ENCODE assay signal across 8 cellular contexts in the genomic region with DNA sequence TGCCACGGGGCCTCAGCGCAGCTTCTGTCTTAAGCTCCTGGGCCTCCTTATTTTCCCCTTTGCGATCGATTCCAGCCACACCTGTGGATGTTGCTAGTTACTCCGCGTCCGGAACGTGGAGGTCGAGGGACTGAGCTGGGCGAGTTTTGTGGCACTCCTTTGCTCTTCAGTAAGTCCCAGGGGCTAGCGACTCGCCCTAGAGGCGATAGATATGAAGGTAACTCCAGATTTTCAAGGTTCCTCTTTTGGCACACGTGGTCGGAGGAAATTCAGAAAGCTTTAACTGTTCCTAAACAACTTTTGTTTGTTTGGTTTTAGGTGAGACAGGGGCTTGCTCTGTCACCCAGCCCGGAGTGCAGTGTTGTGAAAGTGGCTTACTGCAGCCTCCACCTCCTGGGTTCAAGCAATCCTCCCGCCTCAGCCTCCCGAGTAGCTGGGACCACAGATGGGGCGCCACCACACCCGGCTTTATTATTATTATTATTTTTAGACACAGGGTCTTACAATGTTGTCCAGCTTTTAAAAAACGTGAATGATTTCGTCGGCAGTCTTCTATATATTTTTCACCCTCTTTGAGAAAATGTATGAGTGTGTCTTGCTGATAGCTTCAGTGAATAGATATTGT. TPM values are rescaled to one million over a fixed set of nuclear protein-coding genes. Genes with fewer than 3 reads are reported as not detected.
DNase-seq lines count a peak whose midpoint lies in the region; ATAC-seq, FAIRE-seq and TF ChIP-seq lines count a peak whose summit lies in the region.

No MANE protein-coding gene starts in this region.

- H3K27me3 ChIP-seq in Karpas-422 (ENCODE audit: low read length): no peaks in the 10 kb centered on the region

- ATAC-seq in GM21825 (IDR thresholded peaks at IDR 0.05; ENCODE audit: unreplicated experiment): peak; percentile 30
- peak; percentile 13 for ATAC-seq in activated T-helper 17 cell treated with anti-CD3 and anti-CD28 coated beads, Interleukin-2, amount 50 U/mL, for 72 hours (replicated peaks)
- peak; percentile 24 for ATAC-seq in left ventricle myocardium superior
- ATAC-seq in sciatic nerve: peak; percentile 13

- intact Hi-C loops in left ventricle myocardium superior (cut with micrococcal nuclease): no loop called here
- intact Hi-C loops in sciatic nerve (cut with DNase I): no loop called here

- H3K79me2 ChIP-seq in Karpas-422 (ENCODE audit: low read length): peaks cover 49% of the 10 kb centered on the region

- no peak for TF ChIP-seq POLR2A in H54 (IDR thresholded peaks at IDR 0.05; ENCODE audit: low read depth, low read length)

- peaks cover 21% of the 10 kb centered on the region; the same call in 1 of the 2 replicates for H3K36me3 ChIP-seq in Karpas-422 (ENCODE audit: insufficient read depth, low read length)

- peak overlapping the region; percentile 44 for H2AFZ ChIP-seq in Karpas-422 (ENCODE audit: low read length)

- H3K36me3 Mint-ChIP-seq in activated T-helper 17 cell treated with anti-CD3 and anti-CD28 coated beads, Interleukin-2, amount 50 U/mL, for 72 hours (ENCODE audit: low read depth): peaks cover 26% of the 10 kb centered on the region

- H3K4me3 ChIP-seq in Karpas-422 (ENCODE audit: low read length): peak overlapping the region; percentile 88

- H3K4me1 Mint-ChIP-seq in activated T-helper 17 cell treated with anti-CD3 and anti-CD28 coated beads, Interleukin-2, amount 50 U/mL, for 72 hours: peaks cover 19% of the 10 kb centered on the region

- no peaks in the 10 kb centered on the region for H3K27me3 Mint-ChIP-seq in activated T-helper 17 cell treated with anti-CD3 and anti-CD28 coated beads, Interleukin-2, amount 50 U/mL, for 72 hours

- peak overlapping the region; percentile 93 for H3K27ac Mint-ChIP-seq in activated T-helper 17 cell treated with anti-CD3 and anti-CD28 coated beads, Interleukin-2, amount 50 U/mL, for 72 hours

- FAIRE-seq in H54 (lab: Jason Lieb, UNC): no peak

- no peaks in the 10 kb centered on the region for H3K9me2 ChIP-seq in Karpas-422 (replicated peaks; ENCODE audit: insufficient read depth, low read length)

- H4K20me1 ChIP-seq in Karpas-422 (ENCODE audit: insufficient read depth, low read depth, low read length): no peaks in the 10 kb centered on the region

- peak; percentile 50 for DNase-seq in NCI-H82 (lab: John Stamatoyannopoulos, UW)
- no peak for DNase-seq in NCI-H82 treated with DMSO at 0.1 percent for 48 hours (lab: John Stamatoyannopoulos, UW; ENCODE audit: unreplicated experiment)
- peak; percentile 81 for DNase-seq in Karpas-422
- no peak for DNase-seq in left ventricle myocardium superior
- DNase-seq in sciatic nerve (ENCODE audit: low spot score): no peak
- DNase-seq in H54 (ENCODE audit: insufficient read length, low spot score): no peak

- H3K9ac ChIP-seq in Karpas-422 (ENCODE audit: low read length): peak overlapping the region; percentile 84

- peaks cover 40% of the 10 kb centered on the region for H3K4me1 ChIP-seq in Karpas-422 (ENCODE audit: low read length)

- no peaks in the 10 kb centered on the region for H3K9me3 Mint-ChIP-seq in activated T-helper 17 cell treated with anti-CD3 and anti-CD28 coated beads, Interleukin-2, amount 50 U/mL, for 72 hours

- H3K9me3 ChIP-seq in Karpas-422 (ENCODE audit: low read length): no peaks in the 10 kb centered on the region

- peak overlapping the region; percentile 90 for H3K4me2 ChIP-seq in Karpas-422 (ENCODE audit: low read depth, low read length, poor library complexity, severe bottlenecking)

- H3K4me3 Mint-ChIP-seq in activated T-helper 17 cell treated with anti-CD3 and anti-CD28 coated beads, Interleukin-2, amount 50 U/mL, for 72 hours: peak overlapping the region; percentile 85

- no peak overlapping the region; the same call in 1 of the 2 replicates for H3K27ac ChIP-seq in Karpas-422 (ENCODE audit: low read length)

RNA-seq across cellular contexts. Expression of gene MFSD1, which starts 0.7 kb away (rescaled TPM):
- total RNA-seq in Karpas-422 (2014; rRNA removed; shearing (Covaris generic); ENCODE audit: low replicate concordance): 64.7 and 114 TPM in 2 replicates
- total RNA-seq in activated T-helper 17 cell treated with anti-CD3 and anti-CD28 coated beads, Interleukin-2, amount 50 U/mL, for 72 hours: 10 to 100 TPM; 14.8 to 28.3 TPM
- total RNA-seq in left ventricle myocardium superior (34.3 TPM), sciatic nerve (54.6 TPM)

Comparison
In these comparisons a context has a peak if more than half of its experiments do, and no peak if none do; other contexts are left out.
1. DNase-seq: peak in NCI-H82 (single experiment) and Karpas-422 (single experiment); none in NCI-H82 treated with DMSO at 0.1 percent for 48 hours (single experiment), left ventricle myocardium superior (single experiment), sciatic nerve (single experiment) and H54 (single experiment).
2. Peak in every context shown above with its lines, with median percentiles within 50 percentile points of each other: ATAC-seq.